ENCODE assay signal across 24 cellular contexts in genomic region chr9:133773889-133774655, GRCh38. TPM values are rescaled to one million over a fixed set of nuclear protein-coding genes. Genes with fewer than 3 reads are reported as not detected.
DNase-seq lines count a peak whose midpoint lies in the region; ATAC-seq, FAIRE-seq and TF ChIP-seq lines count a peak whose summit lies in the region.
"Had no signal": no experiment of that assay in that cellular context is flagged by ENCODE, and none has a peak within 500 bp of the region (broad histone marks: within the 10 kb centered on the region; RNA-seq: fewer than 3 reads in every experiment).

No MANE protein-coding gene starts in this region.

- no peaks in the 10 kb centered on the region for H3K27me3 ChIP-seq in HepG2 (ENCODE audit: control insufficient read depth in 1 of 2, insufficient read depth in 2 of 2, low read length in 2 of 2)
- H3K27me3 ChIP-seq: cardiac muscle cell, thyroid gland had no signal

- no peak overlapping the region for H3K4me3 Mint-ChIP-seq in natural killer cell treated with Interleukin-12 subunit alpha and Interleukin-12 subunit beta and Interleukin-15 and Interleukin-18, amount 100 ng/mL, for 72 hours
- H3K4me3 Mint-ChIP-seq: activated naive CD8-positive, alpha-beta T cell; activated T-helper 1 cell treated with anti-CD3 and anti-CD28 coated beads, Interleukin-12 subunit alpha, Interleukin-12 subunit beta, Interleukin-2, Interleukin-4 antibody, amounts not matched to agents 30 ng/mL and 10 ng/mL and 1 ng/mL, durations not matched to agents 14 hours and 24 hours and 36 hours; naive thymus-derived CD8-positive, alpha-beta T cell had no signal

- ATAC-seq in HepG2 = no peak
- no peak for ATAC-seq in natural killer cell treated with Interleukin-12 subunit alpha and Interleukin-12 subunit beta and Interleukin-15 and Interleukin-18, amount 100 ng/mL, for 72 hours
- ATAC-seq: naive thymus-derived CD8-positive, alpha-beta T cell had no signal

- 78% methylated on average over 5 of the region's 9 CpGs for WGBS in HepG2 (ENCODE audit: low lambda C conversion rate)

- DNase-seq in AG20443 (ENCODE audit: low spot score) = peak; percentile 53
- peak; percentile 39 for DNase-seq in EL
- peak; percentile 29 for DNase-seq in astrocyte of the spinal cord (ENCODE audit: low read depth, low spot score)
- DNase-seq in HepG2 (ENCODE audit: low spot score) = no peak
- DNase-seq in middle frontal gyrus (ENCODE audit: extremely low spot score, low spot score) = no peak
- no peak for DNase-seq in natural killer cell treated with Interleukin-12 subunit alpha and Interleukin-12 subunit beta and Interleukin-15 and Interleukin-18, amount 100 ng/mL, for 72 hours (ENCODE audit: low spot score)
- DNase-seq in effector CD8-positive, alpha-beta T cell (lab: John Stamatoyannopoulos, UW) = no peak
- DNase-seq in HuH-7.5 (ENCODE audit: low spot score) = no peak
- DNase-seq: activated CD4-positive, alpha-beta T cell treated with anti-CD3 and anti-CD28 coated beads for 1 hour; activated CD8-positive, alpha-beta memory T cell treated with anti-CD3 and anti-CD28 coated beads for 24 hours; DMS79 treated with DMSO at 0.1 percent for 48 hours; foreskin melanocyte; H7; kidney glomerular epithelial cell; mesendoderm; NCI-H510A; stimulated activated CD4-positive, alpha-beta T cell treated with anti-CD3 and anti-CD28 coated beads, Interleukin-2, amount 100 ng/mL, for 24 hours; stimulated activated naive CD4-positive, alpha-beta T cell treated with Interleukin-2 at 50 U/mL for 16 hours had no signal

- no peak for FAIRE-seq in HepG2 (lab: Jason Lieb, UNC)

- no peak overlapping the region for H3K27ac ChIP-seq in HepG2 (ENCODE audit: extremely low read length, insufficient read depth, low read length)
- H3K27ac ChIP-seq: cardiac muscle cell, parathyroid adenoma, thyroid gland had no signal

- H3K4me1 Mint-ChIP-seq in natural killer cell treated with Interleukin-12 subunit alpha and Interleukin-12 subunit beta and Interleukin-15 and Interleukin-18, amount 100 ng/mL, for 72 hours (ENCODE audit: low read depth in 2 of 2) = no peaks in the 10 kb centered on the region
- H3K4me1 Mint-ChIP-seq: naive thymus-derived CD8-positive, alpha-beta T cell had no signal

- CTCF ChIA-PET in HepG2 (lab: Yijun Ruan, JAX; ENCODE audit: low intra/inter-chr PET ratio, low total read pairs) = no interaction called here

- no TSS peak for BruUV-seq in HepG2 (replicated peaks; lab: Mats Ljungman, UMichigan)

- TF ChIP-seq POLR2A in HepG2 (IDR thresholded peaks at IDR 0.05; ENCODE audit: insufficient read depth in 1 of 2, low read depth in 2 of 2, low read length in 2 of 2) = no peak

- intact Hi-C loops in HepG2 (cut with micrococcal nuclease; ENCODE audit: unreplicated experiment) = no loop called here

- H4K20me1 ChIP-seq in HepG2 (ENCODE audit: insufficient read depth, low read length) = no peaks in the 10 kb centered on the region

- peaks cover 7% of the 10 kb centered on the region for H3K4me1 ChIP-seq in HepG2 (ENCODE audit: insufficient read depth, low read length)
- H3K4me1 ChIP-seq: parathyroid adenoma, thyroid gland had no signal

- H3K79me2 ChIP-seq in HepG2 (ENCODE audit: insufficient read depth, low read length) = no peaks in the 10 kb centered on the region
- H3K79me2 ChIP-seq: parathyroid adenoma had no signal

- H3K9me3 ChIP-seq in HepG2 (ENCODE audit: low read length) = 0 out of 2 replicates have a peak, but pooled peaks cover 5% of the 10 kb centered on the region
- H3K9me3 ChIP-seq: thyroid gland had no signal

- no peak overlapping the region for H3K27ac Mint-ChIP-seq in natural killer cell treated with Interleukin-12 subunit alpha and Interleukin-12 subunit beta and Interleukin-15 and Interleukin-18, amount 100 ng/mL, for 72 hours
- H3K27ac Mint-ChIP-seq: activated naive CD8-positive, alpha-beta T cell; activated T-helper 1 cell treated with anti-CD3 and anti-CD28 coated beads, Interleukin-12 subunit alpha, Interleukin-12 subunit beta, Interleukin-2, Interleukin-4 antibody, amounts not matched to agents 30 ng/mL and 10 ng/mL and 1 ng/mL, durations not matched to agents 14 hours and 24 hours and 36 hours; naive thymus-derived CD8-positive, alpha-beta T cell had no signal

- no peak overlapping the region for H3K4me3 ChIP-seq in astrocyte of the spinal cord (ENCODE audit: low read depth, low read length)
- H3K4me3 ChIP-seq in HepG2 (replicated peaks in 1 of 3; ENCODE audit: insufficient read depth in 1 of 3, low read depth in 2 of 3, low read length in 3 of 3) = no peak overlapping the region
- H3K4me3 ChIP-seq: cardiac muscle cell, thyroid gland had no signal

- no peak overlapping the region for H3K4me2 ChIP-seq in HepG2 (ENCODE audit: low read depth, low read length)

- no peak overlapping the region for H2AFZ ChIP-seq in HepG2 (ENCODE audit: low read length)
- H2AFZ ChIP-seq: parathyroid adenoma had no signal

- H3K27me3 Mint-ChIP-seq in natural killer cell treated with Interleukin-12 subunit alpha and Interleukin-12 subunit beta and Interleukin-15 and Interleukin-18, amount 100 ng/mL, for 72 hours = no peaks in the 10 kb centered on the region
- H3K27me3 Mint-ChIP-seq: activated naive CD8-positive, alpha-beta T cell; naive thymus-derived CD8-positive, alpha-beta T cell had no signal

- no peaks in the 10 kb centered on the region for H3K9me3 Mint-ChIP-seq in natural killer cell treated with Interleukin-12 subunit alpha and Interleukin-12 subunit beta and Interleukin-15 and Interleukin-18, amount 100 ng/mL, for 72 hours

- peaks cover 26 to 64% of the 10 kb centered on the region in 2 experiments; a peak in 4 of 5 replicates for H3K36me3 ChIP-seq in HepG2 (replicated peaks in 1 of 2; ENCODE audit: control insufficient read depth in 1 of 2, insufficient read depth in 2 of 2, low read length in 2 of 2)

- H3K36me3 Mint-ChIP-seq in natural killer cell treated with Interleukin-12 subunit alpha and Interleukin-12 subunit beta and Interleukin-15 and Interleukin-18, amount 100 ng/mL, for 72 hours = no peaks in the 10 kb centered on the region

- no peak for TF ChIP-seq CTCF in astrocyte of the spinal cord (IDR thresholded peaks at IDR 0.05; ENCODE audit: low read depth, low read length)
- no peak for TF ChIP-seq CTCF in HepG2 (CRISPR knock-in tag; IDR thresholded peaks at IDR 0.05)

- in situ Hi-C loops in astrocyte of the spinal cord (cut with HindIII; ENCODE audit: low sequenced_read_pairs) (no loop called here), HepG2 (cut with HindIII; ENCODE audit: extremely low pct_ligation_motif_present, low pct_unique_long_range_greater_than_20kb) (no loop called here)

- no peak for TF ChIP-seq RAD21 in HepG2 (CRISPR knock-in tag; IDR thresholded peaks at IDR 0.05)

- H3K9ac ChIP-seq in HepG2 (ENCODE audit: insufficient read depth, low read depth, low read length) = no peak overlapping the region
- H3K9ac ChIP-seq: parathyroid adenoma had no signal

- TF ChIP-seq EP300 in HepG2 (IDR thresholded peaks at IDR 0.05; ENCODE audit: low read depth in 2 of 2, low read length in 2 of 2) (no peak), HepG2 (CRISPR knock-in tag; IDR thresholded peaks at IDR 0.05; ENCODE audit: borderline replicate concordance) (no peak)

- POLR2A ChIA-PET in HepG2 (lab: Yijun Ruan, JAX) = interaction anchor here (1.3 kb wide), 1 partner anchor 34 kb away, joined by 3 read pairs; no protein-coding TSS in a partner anchor

TF ChIP-seq in HepG2, 621 proteins besides CTCF, POLR2A, EP300 and RAD21:
- no peak for TF ChIP-seq PBX3 (CRISPR knock-in tag; IDR thresholded peaks at IDR 0.05; ENCODE audit: borderline replicate concordance)
- peak; percentile 52 for TF ChIP-seq CREB1 (IDR thresholded peaks at IDR 0.05)
- no peak for TF ChIP-seq CREB1 (CRISPR knock-in tag; IDR thresholded peaks at IDR 0.05)

RNA-seq across cellular contexts. Expression of gene SARDH, which starts 35.9 kb away (rescaled TPM):
- total RNA-seq in HepG2 (2016; rRNA removed; fragmentation: Illumina TruSeq; extraction: Trizol) = 32.5 and 34.9 TPM in 2 replicates
- 5.5 and 6.4 TPM in 2 replicates for total RNA-seq in HepG2 (2016; cell fraction: cytosol; rRNA removed; fragmentation: Illumina TruSeq; extraction: Trizol; ENCODE audit: low read depth)
- 25.6 and 34.1 TPM in 2 replicates for total RNA-seq in HepG2 (2016; cell fraction: insoluble cytoplasmic fraction; rRNA removed; fragmentation: Illumina TruSeq; extraction: Trizol)
- 13.0 TPM in 2 replicates for total RNA-seq in HepG2 (2016; cell fraction: membrane; rRNA removed; fragmentation: Illumina TruSeq; extraction: Trizol)
- total RNA-seq in HepG2 (2016; cell fraction: nucleus; rRNA removed; fragmentation: Illumina TruSeq; extraction: Trizol) = 26.8 and 31.9 TPM in 2 replicates
- polyA plus RNA-seq in HepG2 (2011; rRNA removed) = 11.6 and 15.6 TPM in 2 replicates
- polyA plus RNA-seq in HepG2 (2011; cell fraction: cytosol; rRNA removed) = 6.1 and 10.1 TPM in 2 replicates
- 107 and 130 TPM in 2 replicates for polyA plus RNA-seq in HepG2 (2011; cell fraction: nucleus; rRNA removed)
- polyA plus RNA-seq in HepG2 (2012) = 20.2 and 23.9 TPM in 2 replicates
- 4.0 and 4.1 TPM in 2 replicates for polyA plus RNA-seq in HepG2 (2016; cell fraction: cytosol; fragmentation: Illumina TruSeq; extraction: Trizol; ENCODE audit: low read depth)
- polyA plus RNA-seq in HepG2 (2016; cell fraction: insoluble cytoplasmic fraction; fragmentation: Illumina TruSeq; extraction: Trizol; ENCODE audit: low read depth) = 23.4 and 31.6 TPM in 2 replicates
- polyA plus RNA-seq in HepG2 (2016; cell fraction: membrane; fragmentation: Illumina TruSeq; extraction: Trizol; ENCODE audit: low read depth) = 7.8 and 8.3 TPM in 2 replicates
- polyA plus RNA-seq in HepG2 (2016; cell fraction: nucleus; fragmentation: Illumina TruSeq; extraction: Trizol; ENCODE audit: insufficient read depth, low read depth) = 46.0 and 50.9 TPM in 2 replicates
- 55.5 TPM in 1 of 2 replicates, not detected in the other for polyA minus RNA-seq in HepG2 (2011; rRNA and poly(A)+ RNA removed; ENCODE audit: low replicate concordance)
- polyA minus RNA-seq in HepG2 (2011; cell fraction: cytosol; rRNA and poly(A)+ RNA removed) = 17.1 and 19.0 TPM in 2 replicates
- polyA minus RNA-seq in HepG2 (2011; cell fraction: nucleus; rRNA and poly(A)+ RNA removed) = 35.9 and 37.7 TPM in 2 replicates
- under 1 TPM; 0.36 to 0.38 TPM for total RNA-seq in natural killer cell treated with Interleukin-12 subunit alpha and Interleukin-12 subunit beta and Interleukin-15 and Interleukin-18, amount 100 ng/mL, for 72 hours

Comparison
In these comparisons a context has a peak if more than half of its experiments do, and no peak if none do; other contexts are left out.
1. DNase-seq: peak in AG20443 (single experiment), EL (single experiment) and astrocyte of the spinal cord (single experiment); none in HepG2 (single experiment), middle frontal gyrus (single experiment), natural killer cell treated with Interleukin-12 subunit alpha and Interleukin-12 subunit beta and Interleukin-15 and Interleukin-18, amount 100 ng/mL, for 72 hours (single experiment), effector CD8-positive, alpha-beta T cell (single experiment) and HuH-7.5 (single experiment).
2. RNA of gene SARDH, which starts 35.9 kb away (total RNA-seq): 5.5 to 34.9 TPM in HepG2; 0.36 to 0.38 TPM in natural killer cell treated with Interleukin-12 subunit alpha and Interleukin-12 subunit beta and Interleukin-15 and Interleukin-18, amount 100 ng/mL, for 72 hours; every median in the first group is over 4 times any median in the second.